Comparison of ENCODE assay signal across 24 cellular contexts in genomic region chr17:29010129-29010528, GRCh38. TPM values are rescaled to one million over a fixed set of nuclear protein-coding genes. Genes with fewer than 3 reads are reported as not detected.
DNase-seq lines count a peak whose midpoint lies in the region; TF ChIP-seq lines count a peak whose summit lies in the region.
"Had no signal": no experiment of that assay in that cellular context is flagged by ENCODE, and none has a peak within 500 bp of the region (broad histone marks: within the 10 kb centered on the region; RNA-seq: fewer than 3 reads in every experiment).

No MANE protein-coding gene starts in this region.

- H3K9ac ChIP-seq in HUES48 (ENCODE audit: low read depth, low read length): no peak overlapping the region
- H3K9ac ChIP-seq: BLaER1 had no signal

- no peak overlapping the region for H3K27ac Mint-ChIP-seq in CD14-positive monocyte
- H3K27ac Mint-ChIP-seq: CD4-positive, alpha-beta memory T cell had no signal

- no peaks in the 10 kb centered on the region for H3K9me3 ChIP-seq in HUES48 (ENCODE audit: control insufficient read depth, insufficient read depth, low read length)
- no peaks in the 10 kb centered on the region for H3K9me3 ChIP-seq in osteoblast (ENCODE audit: low read depth, low read length)
- H3K9me3 ChIP-seq in MG63: no peaks in the 10 kb centered on the region
- H3K9me3 ChIP-seq: BLaER1, Peyer's patch had no signal

- H3K4me1 Mint-ChIP-seq in CD14-positive monocyte: peaks cover 2% of the 10 kb centered on the region

- DNase-seq in COR-L47 (lab: John Stamatoyannopoulos, UW) (peak; percentile 39), NCI-H69 (lab: John Stamatoyannopoulos, UW) (peak; percentile 75), osteoblast (ENCODE audit: insufficient read length, low spot score, missing footprints) (peak; percentile 58), MG63 (no peak), CD14-positive monocyte (ENCODE audit: low spot score) (no peak), GF-D8 (lab: John Stamatoyannopoulos, UW) (no peak)
- DNase-seq: CD4-positive, alpha-beta memory T cell; DMS 273 treated with DMSO at 0.1 percent for 48 hours; DMS79; EL; GDM1; GOT3; IMR-90; KG1; MM.1S; NCI-H187 treated with DMSO at 0.1 percent for 48 hours; NCI-H524; OCI-M1; Peyer's patch; SHP77 treated with DMSO at 0.1 percent for 48 hours had no signal

- H3K4me3 ChIP-seq in HUES48 (ENCODE audit: low read depth, low read length) (no peak overlapping the region), osteoblast (ENCODE audit: insufficient read depth, low read length) (no peak overlapping the region), MG63 (no peak overlapping the region)
- H3K4me3 ChIP-seq: BLaER1, Peyer's patch had no signal

- peaks cover 43% of the 10 kb centered on the region for H3K4me1 ChIP-seq in HUES48 (ENCODE audit: control insufficient read depth, insufficient read depth, low read length)
- peaks cover 6% of the 10 kb centered on the region for H3K4me1 ChIP-seq in osteoblast (ENCODE audit: insufficient read depth, low read length)

- H3K27me3 Mint-ChIP-seq in CD14-positive monocyte (ENCODE audit: low read depth in 3 of 3): peaks cover 39 to 62% (median 39%) of the 10 kb centered on the region in 3 donors

- H3K9me3 Mint-ChIP-seq in CD14-positive monocyte: peaks cover 0 to 6% (median 2%) of the 10 kb centered on the region in 7 donors

- intact Hi-C loops in CD14-positive monocyte (cut with micrococcal nuclease): loop anchor here in 1 of 2 donors (5.0 kb wide), 1 partner anchor 43 kb away; no protein-coding TSS in a partner anchor

- H3K36me3 Mint-ChIP-seq in CD14-positive monocyte: no peaks in the 10 kb centered on the region

- no peak overlapping the region for H3K4me2 ChIP-seq in osteoblast (ENCODE audit: insufficient read depth, low read length)
- H3K4me2 ChIP-seq: BLaER1 had no signal

- TF ChIP-seq CTCF in osteoblast (IDR thresholded peaks at IDR 0.05; ENCODE audit: extremely low read depth, low read depth, low read length) (no peak), CD14-positive monocyte (IDR thresholded peaks at IDR 0.05) (no peak)

- H3K27ac ChIP-seq in HUES48 (ENCODE audit: low read depth, low read length) (peak overlapping the region; percentile 48), osteoblast (ENCODE audit: low read depth, low read length) (no peak overlapping the region)
- H3K27ac ChIP-seq: BLaER1, Peyer's patch had no signal

- H3K27me3 ChIP-seq in HUES48 (ENCODE audit: control insufficient read depth, insufficient read depth, low read length) (peaks cover 20% of the 10 kb centered on the region), osteoblast (ENCODE audit: insufficient read depth, low read length) (peaks cover 54% of the 10 kb centered on the region), MG63 (peaks cover 11% of the 10 kb centered on the region)

- peak overlapping the region in 1 of 2 donors; percentile 8 for H3K4me3 Mint-ChIP-seq in CD14-positive monocyte
- H3K4me3 Mint-ChIP-seq: CD4-positive, alpha-beta memory T cell had no signal

- H2AFZ ChIP-seq in osteoblast (ENCODE audit: low read length): no peak overlapping the region

- no peaks in the 10 kb centered on the region for H4K20me1 ChIP-seq in osteoblast (ENCODE audit: insufficient read depth, low read length)
- H4K20me1 ChIP-seq: BLaER1 had no signal

- H3K36me3 ChIP-seq in HUES48 (ENCODE audit: control insufficient read depth, insufficient read depth, low read length) (no peaks in the 10 kb centered on the region), osteoblast (ENCODE audit: insufficient read depth, low read length) (no peaks in the 10 kb centered on the region), MG63 (no peaks in the 10 kb centered on the region)
- H3K36me3 ChIP-seq: BLaER1, Peyer's patch had no signal

- no peaks in the 10 kb centered on the region for H3K79me2 ChIP-seq in osteoblast (ENCODE audit: insufficient read depth, low read length)

RNA-seq across cellular contexts. Expression of gene SEZ6, which starts 4.3 kb away (rescaled TPM):
- not detected in 2 replicates for total RNA-seq in osteoblast
- not detected in 2 replicates for total RNA-seq in MG63 (2014; rRNA removed; shearing (Covaris generic); ENCODE audit: low replicate concordance)
- polyA plus RNA-seq in CD14-positive monocyte: under 1 TPM; 0.18 to 0.33 TPM
- total RNA-seq: CD4-positive, alpha-beta memory T cell; IMR-90; T-helper 1 cell treated with Interleukin-12 subunit alpha and Interleukin-12 subunit beta and Interleukin-4 antibody, amounts not matched to agents 30 ng/mL and 1 ng/mL, for 36 hours had no signal
- polyA plus RNA-seq: AG04450, IMR-90 had no signal

RNA-seq across cellular contexts. Expression of gene PIPOX, which starts 32.8 kb away (rescaled TPM):
- 1.4 and 1.8 TPM in 2 replicates for total RNA-seq in osteoblast
- total RNA-seq in MG63 (2014; rRNA removed; shearing (Covaris generic); ENCODE audit: low replicate concordance): 0.69 and 1.6 TPM in 2 replicates
- polyA plus RNA-seq in CD14-positive monocyte: under 1 TPM in 1 of 2 donors, not detected in 1; 0.30 TPM

RNA-seq across cellular contexts. Expression of gene PHF12, which starts 58.8 kb away (rescaled TPM):
- 20.3 and 26.8 TPM in 2 replicates for total RNA-seq in osteoblast
- total RNA-seq in MG63 (2014; rRNA removed; shearing (Covaris generic); ENCODE audit: low replicate concordance): 4.8 and 8.4 TPM in 2 replicates
- polyA plus RNA-seq in CD14-positive monocyte: 1 to 10 TPM; 1.4 to 2.5 TPM

Comparison
In these comparisons a context has a peak if more than half of its experiments do, and no peak if none do; other contexts are left out.
1. DNase-seq: peak in COR-L47 (single experiment), NCI-H69 (single experiment) and osteoblast (single experiment); none in MG63 (single experiment), CD14-positive monocyte (single experiment) and GF-D8 (single experiment).